ENCODE assay signal across 24 cellular contexts in genomic region chr9:136969150-136969549, GRCh38. TPM values are rescaled to one million over a fixed set of nuclear protein-coding genes. Genes with fewer than 3 reads are reported as not detected.
A peak's percentile ranks its signal among the peaks of the same experiment; 100 is the strongest.
DNase-seq lines count a peak whose midpoint lies in the region; ATAC-seq and TF ChIP-seq lines count a peak whose summit lies in the region.
"Had no signal": no experiment of that assay in that cellular context is flagged by ENCODE, and none has a peak within 500 bp of the region (broad histone marks: within the 10 kb centered on the region; RNA-seq: fewer than 3 reads in every experiment).

No MANE protein-coding gene starts in this region.

- H3K27ac ChIP-seq in BLaER1 = peak overlapping the region; percentile 26; the same call in 1 of the 2 replicates
- no peak overlapping the region for H3K27ac ChIP-seq in IMR-90 (ENCODE audit: insufficient read depth, low read length)
- H3K27ac ChIP-seq in neuronal stem cell (replicated peaks; ENCODE audit: low read length) = no peak overlapping the region
- H3K27ac ChIP-seq: GM23248, PC-9 had no signal

- H4K5ac ChIP-seq in IMR-90 (ENCODE audit: low read depth, low read length) = no peak overlapping the region

- CTCF ChIA-PET in IMR-90 (lab: Yijun Ruan, JAX) = interaction anchor here (1.0 kb wide), 1 partner anchor 60 kb away, joined by 3 read pairs; no protein-coding TSS in a partner anchor

- H3K4me1 ChIP-seq in BLaER1 (peaks cover 35% of the 10 kb centered on the region), IMR-90 (ENCODE audit: control insufficient read depth, insufficient read depth, low read length) (no peaks in the 10 kb centered on the region), neuronal stem cell (ENCODE audit: control insufficient read depth in 2 of 2, insufficient read depth in 1 of 2, low read depth in 1 of 2, low read length in 2 of 2) (peaks cover 4 to 10% of the 10 kb centered on the region in 2 donors)

- H3K4me2 ChIP-seq in BLaER1 (no peak overlapping the region), IMR-90 (ENCODE audit: low read depth, low read length) (no peak overlapping the region), neuronal stem cell (ENCODE audit: insufficient read depth, low read length, poor library complexity, severe bottlenecking) (no peak overlapping the region)
- H3K4me2 ChIP-seq: PC-9 had no signal

- no peaks in the 10 kb centered on the region for H3K36me3 ChIP-seq in BLaER1
- no peaks in the 10 kb centered on the region for H3K36me3 ChIP-seq in IMR-90 (ENCODE audit: control insufficient read depth, insufficient read depth, low read length)
- H3K36me3 ChIP-seq in neuronal stem cell (replicated peaks in 1 of 2; ENCODE audit: control insufficient read depth in 2 of 2, insufficient read depth in 2 of 2, low read length in 2 of 2) = no peaks in the 10 kb centered on the region
- H3K36me3 ChIP-seq: BLaER1 treated with 17β-estradiol and CSF1 and Interleukin-3, amounts not matched to agents 10 nM and 100 nM; HAP-1; MG63 had no signal

- H3K9me3 Mint-ChIP-seq in activated T-cell treated with anti-CD3 and anti-CD28 coated beads, Interleukin-2, amount 50 U/mL, for 72 hours = no peaks in the 10 kb centered on the region
- H3K9me3 Mint-ChIP-seq: CD4-positive, alpha-beta T cell had no signal

- no peaks in the 10 kb centered on the region for H3K36me3 Mint-ChIP-seq in activated T-cell treated with anti-CD3 and anti-CD28 coated beads, Interleukin-2, amount 50 U/mL, for 72 hours (ENCODE audit: insufficient read depth in 2 of 2)

- H2BK120ac ChIP-seq in IMR-90 (ENCODE audit: low read depth, low read length) (no peak overlapping the region), neuronal stem cell (ENCODE audit: low read depth, low read length) (no peak overlapping the region)

- H3K56ac ChIP-seq in IMR-90 (ENCODE audit: extremely low read depth, insufficient read depth, low read length) = no peak overlapping the region

- POLR2A ChIA-PET in IMR-90 (lab: Charles Lee; ENCODE audit: unreplicated experiment) = no interaction called here

- H3K9ac ChIP-seq in BLaER1 (no peak overlapping the region), IMR-90 (ENCODE audit: low read depth, low read length) (no peak overlapping the region), neuronal stem cell (ENCODE audit: low read depth, low read length, poor library complexity) (peak overlapping the region; percentile 30)
- H3K9ac ChIP-seq: GM23248 had no signal

- H3K27me3 Mint-ChIP-seq in activated T-cell treated with anti-CD3 and anti-CD28 coated beads, Interleukin-2, amount 50 U/mL, for 72 hours (ENCODE audit: low read depth) = no peaks in the 10 kb centered on the region
- H3K27me3 Mint-ChIP-seq: CD4-positive, alpha-beta T cell had no signal

- no peak overlapping the region for H3K27ac Mint-ChIP-seq in activated T-cell treated with anti-CD3 and anti-CD28 coated beads, Interleukin-2, amount 50 U/mL, for 72 hours
- H3K27ac Mint-ChIP-seq: CD4-positive, alpha-beta T cell had no signal

- H3K79me1 ChIP-seq in IMR-90 (ENCODE audit: low read depth in 1 of 2, low read length in 2 of 2) (no peaks in the 10 kb centered on the region), neuronal stem cell (ENCODE audit: low read depth, low read length) (no peaks in the 10 kb centered on the region)

- H3K9me3 ChIP-seq in BLaER1 = no peaks in the 10 kb centered on the region
- H3K9me3 ChIP-seq in IMR-90 (ENCODE audit: control insufficient read depth, insufficient read depth, low read length) = no peaks in the 10 kb centered on the region
- H3K9me3 ChIP-seq in neuronal stem cell (replicated peaks in 1 of 2; ENCODE audit: control insufficient read depth in 2 of 2, insufficient read depth in 1 of 2, low read depth in 1 of 2, low read length in 2 of 2) = no peaks in the 10 kb centered on the region
- H3K9me3 ChIP-seq: BLaER1 treated with 17β-estradiol and CSF1 and Interleukin-3, amounts not matched to agents 10 nM and 100 nM; HAP-1; MG63 had no signal

- no peak overlapping the region for H3K4me3 ChIP-seq in BLaER1
- no peak overlapping the region for H3K4me3 ChIP-seq in IMR-90 (ENCODE audit: insufficient read depth, low read depth, low read length)
- H3K4me3 ChIP-seq in neuronal stem cell (ENCODE audit: low read length in 2 of 2) = no peak overlapping the region
- H3K4me3 ChIP-seq: BLaER1 treated with 17β-estradiol and CSF1 and Interleukin-3, amounts not matched to agents 10 nM and 100 nM; GM23248; HAP-1; MG63; PC-9 had no signal

- no peak for TF ChIP-seq RAD21 in IMR-90 (IDR thresholded peaks at IDR 0.05; ENCODE audit: low read length)

- dilution Hi-C loops in IMR-90 (cut with HindIII; ENCODE audit: low sequenced_read_pairs, unreplicated experiment) = no loop called here

- H2AFZ ChIP-seq in IMR-90 (replicated peaks; ENCODE audit: low read length, poor library complexity) = no peak overlapping the region
- no peak overlapping the region for H2AFZ ChIP-seq in neuronal stem cell (ENCODE audit: low read length)
- H2AFZ ChIP-seq: GM23248, PC-9 had no signal

- peak overlapping the region; percentile 84 for H2BK12ac ChIP-seq in neuronal stem cell (ENCODE audit: low read length)

- H3K9me1 ChIP-seq in IMR-90 (ENCODE audit: insufficient read depth, low read length) = no peaks in the 10 kb centered on the region

- intact Hi-C loops in IMR-90 (cut with micrococcal nuclease) = no loop called here

- no peak overlapping the region for H2BK20ac ChIP-seq in IMR-90 (ENCODE audit: low read depth, low read length)

- H3K4me1 Mint-ChIP-seq in activated T-cell treated with anti-CD3 and anti-CD28 coated beads, Interleukin-2, amount 50 U/mL, for 72 hours (ENCODE audit: low read depth) = peaks cover 11% of the 10 kb centered on the region

- no peak for TF ChIP-seq POLR2A in IMR-90 (IDR thresholded peaks at IDR 0.05; ENCODE audit: low read depth, low read length)

- ATAC-seq in IMR-90 (ENCODE audit: low read depth) = no peak
- no peak for ATAC-seq in activated T-cell treated with anti-CD3 and anti-CD28 coated beads, Interleukin-2, amount 50 U/mL, for 72 hours (replicated peaks in 1 of 2)

- no peak overlapping the region for H4K91ac ChIP-seq in IMR-90 (ENCODE audit: insufficient read depth, low read depth, low read length)
- H4K91ac ChIP-seq in neuronal stem cell (ENCODE audit: low read depth, low read length, poor library complexity) = no peak overlapping the region

- H2AK5ac ChIP-seq in IMR-90 (ENCODE audit: low read depth, low read length) = no peak overlapping the region
- peak overlapping the region; percentile 94 for H2AK5ac ChIP-seq in neuronal stem cell (ENCODE audit: low read depth, low read length)

- H3K4ac ChIP-seq in IMR-90 (ENCODE audit: low read depth, low read length) = no peak overlapping the region
- peak overlapping the region; percentile 11 for H3K4ac ChIP-seq in neuronal stem cell (ENCODE audit: low read length)

- H3K18ac ChIP-seq in IMR-90 (ENCODE audit: low read depth, low read length) (no peak overlapping the region), neuronal stem cell (ENCODE audit: low read length) (peak overlapping the region; percentile 76)

- H4K8ac ChIP-seq in IMR-90 (ENCODE audit: low read depth in 2 of 2, low read length in 2 of 2) (no peak overlapping the region), neuronal stem cell (ENCODE audit: low read depth, low read length) (no peak overlapping the region)

- H3K27me3 ChIP-seq in BLaER1 (no peaks in the 10 kb centered on the region), IMR-90 (ENCODE audit: control insufficient read depth, insufficient read depth, low read length) (peaks cover 22% of the 10 kb centered on the region), neuronal stem cell (ENCODE audit: control insufficient read depth in 3 of 3, insufficient read depth in 3 of 3, low read depth in 1 of 3, low read length in 3 of 3) (peaks cover 0 to 32% (median 0%) of the 10 kb centered on the region in 3 experiments)
- H3K27me3 ChIP-seq: MG63 had no signal

- no TSS peak for BruUV-seq in IMR-90 (replicated peaks; lab: Mats Ljungman, UMichigan)

- in situ Hi-C loops in IMR-90 (cut with MboI; ENCODE audit: low sequenced_read_pairs) = no loop called here

- H3K14ac ChIP-seq in IMR-90 (replicated peaks; ENCODE audit: low read depth, low read length) (no peak overlapping the region), neuronal stem cell (ENCODE audit: low read length) (peak overlapping the region; percentile 89)

- no peak for TF ChIP-seq CTCF in IMR-90 (conservative IDR thresholded peaks at IDR 0.05; ENCODE audit: low read depth, low read length)

- H2AK9ac ChIP-seq in IMR-90 (replicated peaks; ENCODE audit: low read depth, low read length, poor library complexity) = peak overlapping the region; percentile 42

- no peak overlapping the region for H3K4me3 Mint-ChIP-seq in activated T-cell treated with anti-CD3 and anti-CD28 coated beads, Interleukin-2, amount 50 U/mL, for 72 hours
- H3K4me3 Mint-ChIP-seq: CD4-positive, alpha-beta T cell had no signal

- WGBS in IMR-90 (ENCODE audit: extremely low coverage in 2 of 2, insufficient read length in 1 of 2), 2 experiments = 59% methylated on average over 3 of the region's 17 CpGs; no CpG with 5 or more reads in 1 of the 2 experiments
- WGBS in neuronal stem cell (ENCODE audit: extremely low coverage in 2 of 2, insufficient read length in 2 of 2, insufficient replicate concordance in 1 of 2), 2 donors = no CpG with 5 or more reads among the region's 17 CpGs

- H2BK5ac ChIP-seq in IMR-90 (ENCODE audit: low read depth, low read length, poor library complexity, severe bottlenecking) (no peak overlapping the region), neuronal stem cell (ENCODE audit: low read length) (peak overlapping the region; percentile 75)

- H2BK15ac ChIP-seq in IMR-90 (ENCODE audit: low read depth, low read length) (no peak overlapping the region), neuronal stem cell (ENCODE audit: low read length) (no peak overlapping the region)

- H3K23ac ChIP-seq in IMR-90 (ENCODE audit: low read depth, low read length) (no peak overlapping the region), neuronal stem cell (ENCODE audit: low read depth, low read length, poor library complexity) (no peak overlapping the region)

- DNase-seq in IMR-90 = no peak
- no peak for DNase-seq in neuronal stem cell (ENCODE audit: low spot score)
- DNase-seq in activated T-cell treated with anti-CD3 and anti-CD28 coated beads, Interleukin-2, amount 50 U/mL, for 72 hours = no peak
- no peak for DNase-seq in anterior cingulate cortex (lab: John Stamatoyannopoulos, UW)
- DNase-seq in GM19240 (ENCODE audit: insufficient read length, low spot score) = no peak
- DNase-seq: CD4-positive, alpha-beta T cell; DMS53; GM23248; KG1; MG63; NCI-H1105 treated with DMSO at 0.1 percent for 48 hours; NCI-H146; NCI-H2029; NCI-H446 treated with DMSO at 0.1 percent for 48 hours; NCI-H526 treated with DMSO at 0.1 percent for 48 hours; PC-9; SHP77 treated with DMSO at 0.1 percent for 48 hours had no signal

- H4K20me1 ChIP-seq in BLaER1 = no peaks in the 10 kb centered on the region
- no peaks in the 10 kb centered on the region for H4K20me1 ChIP-seq in IMR-90 (ENCODE audit: insufficient read depth, low read length)
- H4K20me1 ChIP-seq: BLaER1 treated with 17β-estradiol and CSF1 and Interleukin-3, amounts not matched to agents 10 nM and 100 nM had no signal

RNA-seq across cellular contexts. Expression of gene PTGDS, which starts 8.2 kb away (rescaled TPM):
- total RNA-seq in IMR-90 (2012; rRNA removed) = not detected in 2 replicates
- 0.87 and 1.2 TPM in 2 replicates for polyA plus RNA-seq in IMR-90 (2012; rRNA removed)
- polyA plus RNA-seq in IMR-90 (2012; cell fraction: cytosol; rRNA removed) = 3.1 and 4.8 TPM in 2 replicates
- 6.0 and 7.3 TPM in 2 replicates for polyA plus RNA-seq in IMR-90 (2012; cell fraction: nucleus; rRNA removed; ENCODE audit: low replicate concordance)
- polyA plus RNA-seq in neuronal stem cell (2013, experiment 1 of 2) = 0.33 TPM
- 0.42 TPM for polyA plus RNA-seq in neuronal stem cell (2013, experiment 2 of 2)
- not detected for total RNA-seq in activated T-cell treated with anti-CD3 and anti-CD28 coated beads, Interleukin-2, amount 50 U/mL, for 72 hours
- total RNA-seq: Daoy, G401, GM23248 had no signal

RNA-seq across cellular contexts. Expression of gene LCNL1, which starts 13.6 kb away (rescaled TPM):
- not detected in 2 replicates for total RNA-seq in IMR-90 (2012; rRNA removed)
- 0.13 and 0.15 TPM in 2 replicates for polyA plus RNA-seq in IMR-90 (2012; rRNA removed)
- 0.04 TPM in 1 of 2 replicates, not detected in the other for polyA plus RNA-seq in IMR-90 (2012; cell fraction: cytosol; rRNA removed)
- polyA plus RNA-seq in IMR-90 (2012; cell fraction: nucleus; rRNA removed; ENCODE audit: low replicate concordance) = 2.4 and 4.0 TPM in 2 replicates
- polyA plus RNA-seq in neuronal stem cell (2013, experiment 1 of 2) = 0.07 TPM
- 0.07 TPM for polyA plus RNA-seq in neuronal stem cell (2013, experiment 2 of 2)
- total RNA-seq in activated T-cell treated with anti-CD3 and anti-CD28 coated beads, Interleukin-2, amount 50 U/mL, for 72 hours = not detected
- total RNA-seq: Daoy, G401, GM23248, RPMI7951 had no signal
- polyA plus RNA-seq: GM23248 had no signal

RNA-seq across cellular contexts. Expression of gene LCN12, which starts 17.1 kb away (rescaled TPM):
- not detected in 2 replicates for total RNA-seq in IMR-90 (2012; rRNA removed)
- polyA plus RNA-seq in IMR-90 (2012; rRNA removed) = 0.12 TPM in 1 of 2 replicates, not detected in the other
- polyA plus RNA-seq in IMR-90 (2012; cell fraction: cytosol; rRNA removed) = not detected in 2 replicates
- polyA plus RNA-seq in IMR-90 (2012; cell fraction: nucleus; rRNA removed; ENCODE audit: low replicate concordance) = 1.7 and 4.3 TPM in 2 replicates
- polyA plus RNA-seq in neuronal stem cell (2013, experiment 1 of 2) = 0.07 TPM
- polyA plus RNA-seq in neuronal stem cell (2013, experiment 2 of 2) = 0.12 TPM
- 1 to 10 TPM; 1.0 to 1.4 TPM for total RNA-seq in activated T-cell treated with anti-CD3 and anti-CD28 coated beads, Interleukin-2, amount 50 U/mL, for 72 hours
- total RNA-seq: Daoy, G401, GM23248, RPMI7951 had no signal
- polyA plus RNA-seq: AG04450, GM23248 had no signal

RNA-seq across cellular contexts. Expression of gene PAXX, which starts 23.1 kb away (rescaled TPM):
- 4.4 and 5.7 TPM in 2 replicates for total RNA-seq in IMR-90 (2012; rRNA removed)
- 24.6 and 30.2 TPM in 2 replicates for polyA plus RNA-seq in IMR-90 (2012; rRNA removed)
- 19.0 and 28.4 TPM in 2 replicates for polyA plus RNA-seq in IMR-90 (2012; cell fraction: cytosol; rRNA removed)
- polyA plus RNA-seq in IMR-90 (2012; cell fraction: nucleus; rRNA removed; ENCODE audit: low replicate concordance) = 79.5 and 226 TPM in 2 replicates
- polyA plus RNA-seq in neuronal stem cell (2013, experiment 1 of 2) = 57.4 TPM
- 58.1 TPM for polyA plus RNA-seq in neuronal stem cell (2013, experiment 2 of 2)
- 10 to 100 TPM; 51.8 to 56.9 TPM for total RNA-seq in activated T-cell treated with anti-CD3 and anti-CD28 coated beads, Interleukin-2, amount 50 U/mL, for 72 hours

RNA-seq across cellular contexts. Expression of gene C8G, which starts 24.1 kb away (rescaled TPM):
- not detected in 2 replicates for total RNA-seq in IMR-90 (2012; rRNA removed)
- polyA plus RNA-seq in IMR-90 (2012; rRNA removed) = 0.37 and 0.80 TPM in 2 replicates
- polyA plus RNA-seq in IMR-90 (2012; cell fraction: cytosol; rRNA removed) = 0.35 TPM in 1 of 2 replicates, not detected in the other
- polyA plus RNA-seq in IMR-90 (2012; cell fraction: nucleus; rRNA removed; ENCODE audit: low replicate concordance) = 3.0 and 9.7 TPM in 2 replicates
- 0.31 TPM for polyA plus RNA-seq in neuronal stem cell (2013, experiment 1 of 2)
- 0.22 TPM for polyA plus RNA-seq in neuronal stem cell (2013, experiment 2 of 2)
- 1 to 10 TPM; 2.6 to 3.4 TPM for total RNA-seq in activated T-cell treated with anti-CD3 and anti-CD28 coated beads, Interleukin-2, amount 50 U/mL, for 72 hours
- total RNA-seq: CD4-positive, alpha-beta T cell; Daoy; G401; GM23248; RPMI7951 had no signal
